1 cellular context compared by ENCODE assay signal in genomic region chr6:31665501-31666336, GRCh38.
TF ChIP-seq lines count a peak whose summit lies in the region.

TSS of gene CSNK2B (plus strand) at chr6:31666080. CDS start at chr6:31666832, 752 bp downstream.

TF ChIP-seq in K562, 482 proteins besides CTCF, POLR2A, EP300 and RAD21 (continued from another document):
- TF ChIP-seq MLX (CRISPR knock-in tag; conservative IDR thresholded peaks at IDR 0.05) (peak in 1 of 2 experiments; percentile 84; a peak in 2 of 4 replicates), ZNF668 (CRISPR knock-in tag; IDR thresholded peaks at IDR 0.05) (no peak), E2F3 (CRISPR knock-in tag; IDR thresholded peaks at IDR 0.05) (peak; percentile 64; the same call in 1 of the 2 replicates), ZNF23 (CRISPR knock-in tag; IDR thresholded peaks at IDR 0.05) (no peak), PPARD (CRISPR knock-in tag; IDR thresholded peaks at IDR 0.05) (peak; percentile 31; the same call in 1 of the 2 replicates), KDM5B (IDR thresholded peaks at IDR 0.05; ENCODE audit: insufficient replicate concordance, low read depth, low read length) (peak; percentile 92), SMARCB1 (IDR thresholded peaks at IDR 0.05; ENCODE audit: insufficient read length, low read depth) (no peak), CEBPB (tag; IDR thresholded peaks at IDR 0.05) (no peak), CXXC5 (CRISPR knock-in tag; IDR thresholded peaks at IDR 0.05) (peak; percentile 99), ZSCAN29 (IDR thresholded peaks at IDR 0.05) (peak; percentile 30; the same call in 1 of the 2 replicates), NR2C1 (IDR thresholded peaks at IDR 0.05) (no peak), NR2C1 (tag; IDR thresholded peaks at IDR 0.05) (peak; percentile 100), KAT2B (IDR thresholded peaks at IDR 0.05; ENCODE audit: low read depth, low read length) (peak; percentile 61), TAF9B (IDR thresholded peaks at IDR 0.05; ENCODE audit: partially characterized antibody) (no peak), POLR3A (IDR thresholded peaks at IDR 0.05; ENCODE audit: borderline replicate concordance, extremely low read depth, insufficient read depth, insufficient read length) (no peak), CHAMP1 (IDR thresholded peaks at IDR 0.05) (no peak), SIN3A (IDR thresholded peaks at IDR 0.05; ENCODE audit: borderline replicate concordance in 2 of 2, control insufficient read depth in 1 of 2, low read depth in 2 of 2, low read length in 2 of 2) (peak; percentile 69 to 76; a peak in 2 of 4 replicates), ZNF592 (IDR thresholded peaks at IDR 0.05) (no peak)
